Comparison of ENCODE assay signal across 24 cellular contexts in genomic region chr2:218039171-218039570, GRCh38. TPM values are rescaled to one million over a fixed set of nuclear protein-coding genes. Genes with fewer than 3 reads are reported as not detected.
A peak's percentile ranks its signal among the peaks of the same experiment; 100 is the strongest.
DNase-seq lines count a peak whose midpoint lies in the region; ATAC-seq and TF ChIP-seq lines count a peak whose summit lies in the region.
"Had no signal": no experiment of that assay in that cellular context is flagged by ENCODE, and none has a peak within 500 bp of the region (broad histone marks: within the 10 kb centered on the region; RNA-seq: fewer than 3 reads in every experiment).

No MANE protein-coding gene starts in this region.

- H3K4me1 Mint-ChIP-seq in HFFc6 (ENCODE audit: low read depth): peaks cover 12% of the 10 kb centered on the region

- H3K4me3 ChIP-seq in SJSA1: no peak overlapping the region
- H3K4me3 ChIP-seq in fibroblast of mammary gland (ENCODE audit: control insufficient read depth, low read depth, low read length): no peak overlapping the region
- H3K4me3 ChIP-seq: transverse colon had no signal

- H3K27me3 ChIP-seq in SJSA1 (replicated peaks): no peaks in the 10 kb centered on the region

- H3K27me3 Mint-ChIP-seq in HFFc6 (ENCODE audit: insufficient read depth): peaks cover 28% of the 10 kb centered on the region

- ATAC-seq in GM19397 (IDR thresholded peaks at IDR 0.05; ENCODE audit: unreplicated experiment) (no peak), GM18867 (IDR thresholded peaks at IDR 0.05; ENCODE audit: unreplicated experiment) (no peak), GM18909 (IDR thresholded peaks at IDR 0.05; ENCODE audit: poor library complexity, unreplicated experiment) (no peak)
- ATAC-seq: left cardiac atrium; stimulated activated memory B cell treated with anti-CD40 and anti-IgM and Interleukin-4, amounts not matched to agents 10 μg/mL and 1 μg/mL and 100 μg/mL, for 72 hours had no signal

- H3K4me3 Mint-ChIP-seq in HFFc6: no peak overlapping the region
- H3K4me3 Mint-ChIP-seq: activated CD4-positive, alpha-beta T cell treated with anti-CD3 and anti-CD28 coated beads, Interleukin-2, amount 10 ng/mL, durations not matched to agents 24 days and 14 days; activated naive CD8-positive, alpha-beta T cell; activated T-cell treated with anti-CD3 and anti-CD28 coated beads, Interleukin-2, amount 50 U/mL, for 24 hours; B cell; stimulated activated memory B cell treated with anti-CD40 and anti-IgM and Interleukin-4, amounts not matched to agents 10 μg/mL and 1 μg/mL and 100 μg/mL, for 72 hours had no signal

- H3K27ac ChIP-seq in SJSA1: peak overlapping the region; percentile 23; the same call in 1 of the 2 replicates
- H3K27ac ChIP-seq: neutrophil, transverse colon had no signal

- DNase-seq in EH (ENCODE audit: low read depth) (peak; percentile 32), HFFc6 (peak; percentile 22), SJSA1 (ENCODE audit: low read depth in 1 of 2, low spot score in 2 of 2) (peak; percentile 94), fibroblast of mammary gland (ENCODE audit: low read depth) (peak; percentile 18), UCSD-AML1 (lab: John Stamatoyannopoulos, UW; ENCODE audit: unreplicated experiment) (no peak)
- DNase-seq: activated CD4-positive, alpha-beta T cell treated with anti-CD3 and anti-CD28 coated beads, Interleukin-2, amount 10 ng/mL, durations not matched to agents 24 days and 14 days; activated T-cell treated with anti-CD3 and anti-CD28 coated beads, Interleukin-2, amount 50 U/mL, for 24 hours; Caco-2; central memory CD4-positive, alpha-beta T cell; effector CD8-positive, alpha-beta T cell; hippocampal formation; left cardiac atrium; NCI-H1694 treated with DMSO at 0.1 percent for 48 hours; retina; T-helper 9 cell; transverse colon had no signal

- H3K9me3 Mint-ChIP-seq in HFFc6: no peaks in the 10 kb centered on the region
- H3K9me3 Mint-ChIP-seq: activated T-cell treated with anti-CD3 and anti-CD28 coated beads, Interleukin-2, amount 50 U/mL, for 24 hours; stimulated activated memory B cell treated with anti-CD40 and anti-IgM and Interleukin-4, amounts not matched to agents 10 μg/mL and 1 μg/mL and 100 μg/mL, for 72 hours had no signal

- no peaks in the 10 kb centered on the region for H3K36me3 ChIP-seq in SJSA1
- H3K36me3 ChIP-seq: neutrophil, transverse colon had no signal

- no peak for TF ChIP-seq CTCF in HFFc6 (IDR thresholded peaks at IDR 0.05)
- TF ChIP-seq CTCF in fibroblast of mammary gland (conservative IDR thresholded peaks at IDR 0.05; ENCODE audit: control insufficient read depth, insufficient read depth, low read depth, low read length): no peak

- no peaks in the 10 kb centered on the region for H3K36me3 Mint-ChIP-seq in HFFc6 (ENCODE audit: low read depth)
- H3K36me3 Mint-ChIP-seq: activated naive CD8-positive, alpha-beta T cell had no signal

- H3K27ac Mint-ChIP-seq in HFFc6: no peak overlapping the region
- H3K27ac Mint-ChIP-seq: activated CD4-positive, alpha-beta T cell treated with anti-CD3 and anti-CD28 coated beads, Interleukin-2, amount 10 ng/mL, durations not matched to agents 24 days and 14 days; activated naive CD8-positive, alpha-beta T cell; activated T-cell treated with anti-CD3 and anti-CD28 coated beads, Interleukin-2, amount 50 U/mL, for 24 hours; B cell; stimulated activated memory B cell treated with anti-CD40 and anti-IgM and Interleukin-4, amounts not matched to agents 10 μg/mL and 1 μg/mL and 100 μg/mL, for 72 hours had no signal

- H3K4me1 ChIP-seq in SJSA1 (replicated peaks): peaks cover 50% of the 10 kb centered on the region

- no peaks in the 10 kb centered on the region for H3K9me3 ChIP-seq in SJSA1 (replicated peaks)
- H3K9me3 ChIP-seq: neutrophil, transverse colon had no signal

RNA-seq across cellular contexts. Expression of gene RUFY4, which starts 29.9 kb away (rescaled TPM):
- not detected for total RNA-seq in HFFc6 (2021; fragmentation: NEBNext Ultra II Directional; extraction: Animal tissue kit (Norgen Biotek cat#: 25700))
- total RNA-seq in SJSA1 (2014; rRNA removed; shearing (Covaris generic)): not detected in 2 replicates
- total RNA-seq: B cell, Caco-2, G401, left cardiac atrium had no signal

RNA-seq across cellular contexts. Expression of gene TNS1, which starts 36.4 kb away (rescaled TPM):
- total RNA-seq in HFFc6 (2021; fragmentation: NEBNext Ultra II Directional; extraction: Animal tissue kit (Norgen Biotek cat#: 25700)): 100 to 1,000 TPM; 113 to 139 (median 126) TPM
- total RNA-seq in SJSA1 (2014; rRNA removed; shearing (Covaris generic)): 9.8 and 14.3 TPM in 2 replicates
- total RNA-seq: G401 had no signal
